Comparison of ENCODE assay signal across 9 cellular contexts in genomic region chr16:57590654-57591085, GRCh38. TPM values are rescaled to one million over a fixed set of nuclear protein-coding genes. Genes with fewer than 3 reads are reported as not detected.
DNase-seq lines count a peak whose midpoint lies in the region; ATAC-seq and TF ChIP-seq lines count a peak whose summit lies in the region.
"Had no signal": no experiment of that assay in that cellular context is flagged by ENCODE, and none has a peak within 500 bp of the region (broad histone marks: within the 10 kb centered on the region; RNA-seq: fewer than 3 reads in every experiment).

No MANE protein-coding gene starts in this region.

- peaks cover 16% of the 10 kb centered on the region for H3K4me1 ChIP-seq in osteoblast (ENCODE audit: insufficient read depth, low read length)
- H3K4me1 ChIP-seq in CD4-positive, alpha-beta memory T cell (ENCODE audit: insufficient read depth, low read length): peaks cover 35% of the 10 kb centered on the region

- H3K36me3 Mint-ChIP-seq in central memory CD8-positive, alpha-beta T cell (ENCODE audit: insufficient read depth): peaks cover 10% of the 10 kb centered on the region
- peaks cover 1 to 4% of the 10 kb centered on the region in 2 donors for H3K36me3 Mint-ChIP-seq in CD4-positive, alpha-beta memory T cell

- H3K36me3 ChIP-seq in MG63: no peaks in the 10 kb centered on the region
- no peaks in the 10 kb centered on the region for H3K36me3 ChIP-seq in osteoblast (ENCODE audit: insufficient read depth, low read length)
- H3K36me3 ChIP-seq in CD4-positive, alpha-beta memory T cell (ENCODE audit: insufficient read depth, low read length): no peaks in the 10 kb centered on the region

- ATAC-seq in GM18867 (IDR thresholded peaks at IDR 0.05; ENCODE audit: unreplicated experiment) (peak; percentile 4), GM19351 (IDR thresholded peaks at IDR 0.05; ENCODE audit: unreplicated experiment) (no peak)
- ATAC-seq in central memory CD8-positive, alpha-beta T cell (replicated peaks; ENCODE audit: extremely low read depth, poor library complexity, severe bottlenecking): no peak

- intact Hi-C loops in CD4-positive, alpha-beta memory T cell (cut with micrococcal nuclease): loop anchor here (1.0 to 5.0 kb wide), 6 partner anchors 12 to 412 kb away; partner anchors contain the start of genes KATNB1, USB1 and ZNF319

- peak overlapping the region; percentile 65 for H3K4me3 Mint-ChIP-seq in central memory CD8-positive, alpha-beta T cell
- peak overlapping the region in 1 of 8 donors; percentile 15 for H3K4me3 Mint-ChIP-seq in CD4-positive, alpha-beta memory T cell

- H3K27me3 ChIP-seq in MG63: no peaks in the 10 kb centered on the region; the same call in 1 of the 2 replicates
- H3K27me3 ChIP-seq in osteoblast (ENCODE audit: insufficient read depth, low read length): peaks cover 8% of the 10 kb centered on the region
- no peaks in the 10 kb centered on the region for H3K27me3 ChIP-seq in CD4-positive, alpha-beta memory T cell (ENCODE audit: insufficient read depth, low read length)

- peak overlapping the region; percentile 23 for H2AFZ ChIP-seq in osteoblast (ENCODE audit: low read length)

- CTCF ChIA-PET in CD4-positive, alpha-beta memory T cell (lab: Charles Lee; ENCODE audit: partially characterized antibody): interaction anchor here (0.6 to 19.4 kb wide), 14 partner anchors 9 to 308 kb away, joined by 3 to 357 read pairs (median 3); no protein-coding TSS in a partner anchor

- no peaks in the 10 kb centered on the region for H3K79me2 ChIP-seq in osteoblast (ENCODE audit: insufficient read depth, low read length)

- peaks cover 3% of the 10 kb centered on the region for H3K9me3 Mint-ChIP-seq in central memory CD8-positive, alpha-beta T cell
- H3K9me3 Mint-ChIP-seq in CD4-positive, alpha-beta memory T cell: peaks cover 1 to 4% (median 3%) of the 10 kb centered on the region in 8 donors

- H3K4me2 ChIP-seq in osteoblast (ENCODE audit: insufficient read depth, low read length): peak overlapping the region; percentile 60

- no peak overlapping the region for H3K4me3 ChIP-seq in MG63
- H3K4me3 ChIP-seq in osteoblast (ENCODE audit: insufficient read depth, low read length): peak overlapping the region; percentile 3
- no peak overlapping the region for H3K4me3 ChIP-seq in CD4-positive, alpha-beta memory T cell (ENCODE audit: low read length in 2 of 2)

- H3K27ac Mint-ChIP-seq in central memory CD8-positive, alpha-beta T cell (ENCODE audit: low read depth): peak overlapping the region; percentile 80
- peak overlapping the region in 3 of 7 donors; percentile 51 to 91 (median 82) for H3K27ac Mint-ChIP-seq in CD4-positive, alpha-beta memory T cell

- H4K20me1 ChIP-seq in osteoblast (ENCODE audit: insufficient read depth, low read length): no peaks in the 10 kb centered on the region

- peaks cover 69% of the 10 kb centered on the region for H3K4me1 Mint-ChIP-seq in central memory CD8-positive, alpha-beta T cell
- peaks cover 28 to 49% (median 35%) of the 10 kb centered on the region in 4 donors for H3K4me1 Mint-ChIP-seq in CD4-positive, alpha-beta memory T cell

- peak; percentile 65 for DNase-seq in MG63
- DNase-seq in central memory CD8-positive, alpha-beta T cell (ENCODE audit: low spot score in 2 of 2): peak in 1 of 2 donors; percentile 11
- DNase-seq in osteoblast (ENCODE audit: insufficient read length, low spot score, missing footprints): peak; percentile 47
- DNase-seq in middle frontal gyrus (ENCODE audit: extremely low spot score, low spot score): no peak
- no peak for DNase-seq in NCI-H510A (lab: John Stamatoyannopoulos, UW)
- no peak for DNase-seq in CD4-positive, alpha-beta memory T cell
- DNase-seq: activated gamma-delta T cell had no signal

- H3K27me3 Mint-ChIP-seq in central memory CD8-positive, alpha-beta T cell: no peaks in the 10 kb centered on the region
- H3K27me3 Mint-ChIP-seq in CD4-positive, alpha-beta memory T cell: no peaks in the 10 kb centered on the region

- H3K9me3 ChIP-seq in MG63 (no peaks in the 10 kb centered on the region), osteoblast (ENCODE audit: low read depth, low read length) (no peaks in the 10 kb centered on the region)
- H3K9me3 ChIP-seq in CD4-positive, alpha-beta memory T cell (ENCODE audit: control insufficient read depth in 1 of 2, low read length in 2 of 2): no peaks in the 10 kb centered on the region

- POLR2A ChIA-PET in CD4-positive, alpha-beta memory T cell (lab: Charles Lee; ENCODE audit: partially characterized antibody): interaction anchor here (0.8 to 3.7 kb wide), 4 partner anchors 11 to 145 kb away, joined by 4 to 36 read pairs (median 12); partner anchors contain the start of gene KATNB1

- H3K27ac ChIP-seq in osteoblast (ENCODE audit: low read depth, low read length): peak overlapping the region; percentile 44
- no peak overlapping the region for H3K27ac ChIP-seq in CD4-positive, alpha-beta memory T cell (ENCODE audit: low read depth, low read length)

- no peak for TF ChIP-seq CTCF in osteoblast (IDR thresholded peaks at IDR 0.05; ENCODE audit: extremely low read depth, low read depth, low read length)

RNA-seq across cellular contexts. Expression of gene ADGRG1, which starts 37.8 kb away (rescaled TPM):
- 1.4 and 1.6 TPM in 2 replicates for total RNA-seq in MG63 (2014; rRNA removed; shearing (Covaris generic); ENCODE audit: low replicate concordance)
- 0.29 and 0.72 TPM in 2 replicates for total RNA-seq in osteoblast
- total RNA-seq in CD4-positive, alpha-beta memory T cell: under 1 TPM; 0.33 to 0.41 TPM
- polyA plus RNA-seq in CD4-positive, alpha-beta memory T cell: under 1 TPM in 1 of 2 donors, not detected in 1; 0.53 TPM

RNA-seq across cellular contexts. Expression of gene ADGRG5, which starts 48.2 kb away (rescaled TPM):
- total RNA-seq in MG63 (2014; rRNA removed; shearing (Covaris generic); ENCODE audit: low replicate concordance): not detected in 2 replicates
- not detected in 2 replicates for total RNA-seq in osteoblast
- 1 to 10 TPM; 1.5 to 3.0 TPM for total RNA-seq in CD4-positive, alpha-beta memory T cell
- polyA plus RNA-seq in CD4-positive, alpha-beta memory T cell: 1 to 10 TPM; 2.3 to 3.8 TPM

RNA-seq across cellular contexts. Expression of gene CCDC102A, which starts 54.3 kb away (rescaled TPM):
- 33.1 and 34.6 TPM in 2 replicates for total RNA-seq in MG63 (2014; rRNA removed; shearing (Covaris generic); ENCODE audit: low replicate concordance)
- total RNA-seq in osteoblast: 9.8 and 10.6 TPM in 2 replicates
- total RNA-seq in CD4-positive, alpha-beta memory T cell: 1 to 10 TPM; 4.7 to 5.4 TPM
- polyA plus RNA-seq in CD4-positive, alpha-beta memory T cell: 1 to 10 TPM; 1.2 to 9.9 TPM

Comparison
In these comparisons a context has a peak if more than half of its experiments do, and no peak if none do; other contexts are left out.
1. DNase-seq: peak in MG63 (single experiment) and osteoblast (single experiment); none in middle frontal gyrus (single experiment), NCI-H510A (single experiment) and CD4-positive, alpha-beta memory T cell (0 of 5).